ENCODE assay signal across 1 cellular context in genomic region chr3:112744068-112744467, GRCh38.
TF ChIP-seq lines count a peak whose summit lies in the region.

No MANE protein-coding gene starts in this region.

TF ChIP-seq in IMR-90, 13 proteins besides CTCF, POLR2A, EP300 and RAD21 (continued from another document):
- TF ChIP-seq MXI1 (IDR thresholded peaks at IDR 0.05; ENCODE audit: borderline replicate concordance, low read depth, low read length), result no peak
- no peak for TF ChIP-seq CEBPB (IDR thresholded peaks at IDR 0.05; ENCODE audit: low read depth, low read length)
